In genomic region chr10:49164587-49165188, GRCh38 we compare ENCODE assay signal across 8 cellular contexts. TPM values are rescaled to one million over a fixed set of nuclear protein-coding genes. Genes with fewer than 3 reads are reported as not detected.
DNase-seq lines count a peak whose midpoint lies in the region; ATAC-seq and TF ChIP-seq lines count a peak whose summit lies in the region.

No MANE protein-coding gene starts in this region.

- DNase-seq in ACHN (peak; percentile 59), OCI-M1 (lab: John Stamatoyannopoulos, UW) (peak; percentile 10), brain microvascular endothelial cell (peak; percentile 34), left colon (peak in 1 of 2 donors; percentile 39), transverse colon (no peak), cerebellar nuclear complex (lab: John Stamatoyannopoulos, UW) (no peak)

- H3K4me1 ChIP-seq in transverse colon, result no peaks in the 10 kb centered on the region

- H3K36me3 ChIP-seq in brain microvascular endothelial cell (replicated peaks), result no peaks in the 10 kb centered on the region
- no peaks in the 10 kb centered on the region for H3K36me3 ChIP-seq in transverse colon

- TF ChIP-seq POLR2A in GM18505 (IDR thresholded peaks at IDR 0.05; ENCODE audit: borderline replicate concordance, extremely low read depth, insufficient read depth, insufficient read length) (no peak), transverse colon (IDR thresholded peaks at IDR 0.05) (no peak)

- ATAC-seq in GM18505 (IDR thresholded peaks at IDR 0.05; ENCODE audit: unreplicated experiment), result peak; percentile 87
- ATAC-seq in HG03039 (IDR thresholded peaks at IDR 0.05; ENCODE audit: unreplicated experiment), result peak; percentile 88
- peak; percentile 68 for ATAC-seq in left colon

- H3K27me3 ChIP-seq in brain microvascular endothelial cell (replicated peaks) (no peaks in the 10 kb centered on the region), transverse colon (no peaks in the 10 kb centered on the region)

- no peaks in the 10 kb centered on the region for H3K9me3 ChIP-seq in transverse colon

- H3K27ac ChIP-seq in brain microvascular endothelial cell, result no peak overlapping the region
- H3K27ac ChIP-seq in transverse colon, result no peak overlapping the region

- no peak overlapping the region for H3K4me3 ChIP-seq in brain microvascular endothelial cell (ENCODE audit: low read depth, low read length)
- H3K4me3 ChIP-seq in transverse colon, result no peak overlapping the region

- in situ Hi-C loops in ACHN (cut with HindIII; ENCODE audit: low pct_ligation_motif_present, low pct_unique_long_range_greater_than_20kb, low sequenced_read_pairs) (no loop called here), brain microvascular endothelial cell (cut with HindIII; ENCODE audit: low pct_ligation_motif_present, low sequenced_read_pairs) (no loop called here), transverse colon (cut with MboI; ENCODE audit: low pct_ligation_motif_present in 1 of 4, low pct_unique_long_range_greater_than_20kb in 1 of 4, low sequenced_read_pairs in 3 of 4) (loop anchor here (25.0 kb wide), 2 partner anchors 277 to 502 kb away; no protein-coding TSS in a partner anchor)

- 57 to 87% methylated on average over 3 to 9 of the region's 9 CpGs for WGBS in transverse colon (ENCODE audit: low coverage in 1 of 2), 2 donors

- TF ChIP-seq CTCF in brain microvascular endothelial cell (IDR thresholded peaks at IDR 0.05; ENCODE audit: low read depth, low read length, missing control alignments), result peak; percentile 84
- peak; percentile 48 to 53 (median 50) for TF ChIP-seq CTCF in transverse colon (IDR thresholded peaks at IDR 0.05)

- intact Hi-C loops in left colon (cut with DNase I, micrococcal nuclease) (loop anchor here in 1 of 2 donors (10.0 kb wide), 1 partner anchor 180 kb away; no protein-coding TSS in a partner anchor), transverse colon (cut with DNase I; ENCODE audit: low total_unique reads) (loop anchor here (5.0 kb wide), 2 partner anchors 182 to 1143 kb away; no protein-coding TSS in a partner anchor)

- TF ChIP-seq EP300 in transverse colon (IDR thresholded peaks at IDR 0.05; ENCODE audit: low read depth), result no peak

RNA-seq across cellular contexts. Expression of gene TMEM273, which starts 23.5 kb away (rescaled TPM):
- total RNA-seq in left colon, result 1 to 10 TPM; 2.7 to 8.4 TPM
- total RNA-seq in transverse colon, result 10 to 100 TPM in 2 of 4 donors, 1 to 10 TPM in 1, under 1 TPM in 1; 0.80 to 18.4 (median 7.4) TPM

RNA-seq across cellular contexts. Expression of gene FAM170B, which starts 30.9 kb away (rescaled TPM):
- total RNA-seq in left colon (not detected), transverse colon (not detected)

RNA-seq across cellular contexts. Expression of gene VSTM4, which starts 49.4 kb away (rescaled TPM):
- total RNA-seq in left colon (1 to 10 TPM; 1.4 to 3.5 TPM), transverse colon (1 to 10 TPM; 2.2 to 6.0 (median 3.9) TPM)

Comparison
In these comparisons a context has a peak if more than half of its experiments do, and no peak if none do; other contexts are left out.
1. DNase-seq: peak in ACHN (single experiment), OCI-M1 (single experiment) and brain microvascular endothelial cell (single experiment); none in transverse colon (single experiment) and cerebellar nuclear complex (0 of 2).
2. in situ Hi-C loops: an anchor here in transverse colon (25.0 kb wide); none called in ACHN and brain microvascular endothelial cell.
3. Peak in every context shown above with its lines, with median percentiles within 50 percentile points of each other: ATAC-seq.